3 cellular contexts compared by ENCODE assay signal in the genomic region with DNA sequence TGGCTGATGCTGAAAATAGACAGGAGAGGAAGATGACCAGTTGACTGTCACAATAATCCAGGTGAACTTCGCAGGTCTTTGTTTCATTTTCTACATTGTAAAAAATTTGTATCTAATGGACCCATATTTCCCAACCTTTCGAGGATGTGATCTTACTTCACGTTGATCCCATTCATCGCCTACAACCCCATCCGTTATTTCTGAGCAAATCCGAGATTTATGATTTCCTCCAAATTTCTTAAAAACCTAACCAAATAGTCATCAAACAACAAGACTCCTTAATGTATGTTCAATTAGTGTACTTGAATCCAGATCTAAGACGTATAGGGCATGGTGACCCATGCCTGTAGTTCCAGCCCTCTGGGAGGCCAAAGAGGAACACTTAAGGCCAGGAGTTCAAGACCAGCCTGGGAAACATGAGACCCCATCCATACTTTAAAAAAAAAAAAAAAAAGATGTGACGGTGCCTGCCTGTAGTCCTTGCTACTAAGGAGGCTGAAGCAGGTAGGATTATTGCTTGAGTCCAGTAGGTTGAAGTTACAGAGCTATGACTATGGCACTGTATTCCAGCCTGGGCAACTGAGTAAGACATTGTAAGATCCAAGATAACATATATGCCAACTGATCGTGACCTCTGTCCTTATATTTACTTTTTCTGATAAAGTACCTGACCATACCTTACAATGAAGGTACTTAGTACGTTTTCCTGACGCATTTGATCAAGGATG.
A peak's percentile ranks its signal among the peaks of the same experiment; 100 is the strongest.
TF ChIP-seq lines count a peak whose summit lies in the region.

No MANE protein-coding gene starts in this region.

TF ChIP-seq in SK-N-SH, 30 proteins besides CTCF, POLR2A, EP300 and RAD21:
- TF ChIP-seq SIN3A (IDR thresholded peaks at IDR 0.05; ENCODE audit: borderline replicate concordance, low read depth, low read length) (no peak), POLR2AphosphoS5 (IDR thresholded peaks at IDR 0.05; ENCODE audit: low read depth, low read length) (peak; percentile 37; the same call in 1 of the 2 replicates)

TF ChIP-seq in SK-N-SH treated with all-trans-retinoic acid at 6 μM for 48 hours, 23 proteins besides CTCF, POLR2A, EP300 and RAD21:
- TF ChIP-seq CSRNP3 (CRISPR knock-in tag; IDR thresholded peaks at IDR 0.05), result no peak
- TF ChIP-seq CSDC2 (CRISPR knock-in tag; IDR thresholded peaks at IDR 0.05), result no peak
- TF ChIP-seq PATZ1 (CRISPR knock-in tag; IDR thresholded peaks at IDR 0.05; ENCODE audit: borderline replicate concordance), result no peak
- TF ChIP-seq ZFP3 (CRISPR knock-in tag; IDR thresholded peaks at IDR 0.05), result no peak
- no peak for TF ChIP-seq ESRRG (CRISPR knock-in tag; IDR thresholded peaks at IDR 0.05)
- no peak for TF ChIP-seq PPARA (CRISPR knock-in tag; IDR thresholded peaks at IDR 0.05; ENCODE audit: borderline replicate concordance)
- no peak for TF ChIP-seq ZNF8 (CRISPR knock-in tag; IDR thresholded peaks at IDR 0.05)
- TF ChIP-seq RARB (CRISPR knock-in tag; IDR thresholded peaks at IDR 0.05), result no peak
- TF ChIP-seq TSHZ2 (CRISPR knock-in tag; IDR thresholded peaks at IDR 0.05), result no peak
- no peak for TF ChIP-seq SNAI2 (CRISPR knock-in tag; IDR thresholded peaks at IDR 0.05)
- no peak for TF ChIP-seq TCF4 (CRISPR knock-in tag; IDR thresholded peaks at IDR 0.05; ENCODE audit: borderline replicate concordance)
- no peak for TF ChIP-seq ZNF565 (CRISPR knock-in tag; conservative IDR thresholded peaks at IDR 0.05; ENCODE audit: low read depth)
- TF ChIP-seq ISL1 (CRISPR knock-in tag; IDR thresholded peaks at IDR 0.05), result no peak
- no peak for TF ChIP-seq OSR1 (CRISPR knock-in tag; IDR thresholded peaks at IDR 0.05)
- no peak for TF ChIP-seq GLIS3 (CRISPR knock-in tag; IDR thresholded peaks at IDR 0.05)
- TF ChIP-seq ARNTL (CRISPR knock-in tag; IDR thresholded peaks at IDR 0.05; ENCODE audit: borderline replicate concordance, low read depth), result no peak
- no peak for TF ChIP-seq ZNF70 (CRISPR knock-in tag; IDR thresholded peaks at IDR 0.05)
- TF ChIP-seq POU6F1 (CRISPR knock-in tag; IDR thresholded peaks at IDR 0.05; ENCODE audit: borderline replicate concordance, low read depth), result no peak

TF ChIP-seq in GM12891, 5 proteins besides CTCF, POLR2A, EP300 and RAD21:
- TF ChIP-seq POLR2AphosphoS5 (IDR thresholded peaks at IDR 0.05; ENCODE audit: low read depth, low read length) (no peak), POU2F2 (IDR thresholded peaks at IDR 0.05; ENCODE audit: low read depth, low read length) (no peak), SPI1 (IDR thresholded peaks at IDR 0.05; ENCODE audit: low read depth, low read length) (no peak), TAF1 (IDR thresholded peaks at IDR 0.05; ENCODE audit: low read depth, low read length) (no peak), PAX5 (IDR thresholded peaks at IDR 0.05; ENCODE audit: insufficient read depth, low read length, severe bottlenecking) (no peak)
